ENCODE assay signal across 1 cellular context in the genomic region with DNA sequence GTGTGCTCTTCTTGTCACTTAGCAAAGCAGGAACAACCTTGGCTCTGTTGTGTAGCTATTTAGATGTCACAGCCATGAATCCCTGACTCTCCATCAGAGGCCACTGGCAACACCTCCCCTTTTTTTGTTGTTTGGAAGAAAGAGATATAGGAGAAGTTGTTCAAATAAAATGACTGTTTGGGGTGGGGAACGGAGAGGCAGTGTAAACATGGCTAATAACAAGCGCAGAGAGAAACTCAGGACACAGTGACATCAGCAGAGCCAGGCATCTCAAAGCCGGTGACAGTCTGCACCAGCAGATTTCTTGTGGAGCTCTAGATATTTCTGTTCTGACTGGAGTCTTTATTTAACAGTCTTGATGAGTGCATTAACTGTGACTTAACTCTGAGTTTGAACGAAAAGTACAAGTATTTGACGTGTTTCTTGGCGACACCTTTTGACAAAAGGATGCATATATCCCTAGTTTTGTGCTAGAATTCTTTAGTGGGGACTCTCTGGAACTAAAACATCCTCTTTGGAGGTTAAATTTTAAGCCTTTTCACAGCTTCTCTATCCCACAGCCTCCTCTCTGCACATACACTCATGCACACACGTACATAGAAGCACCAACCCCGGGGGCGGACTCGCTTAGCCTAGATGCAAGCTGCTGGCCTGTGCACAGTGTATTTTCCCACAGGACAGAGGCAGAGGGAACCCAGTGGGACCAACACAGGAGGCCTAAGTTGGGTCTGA.
TF ChIP-seq lines count a peak whose summit lies in the region.

No MANE protein-coding gene starts in this region.

TF ChIP-seq in GM23338, 12 proteins besides CTCF, POLR2A, EP300 and RAD21 (continued from another document):
- TF ChIP-seq, protein P1, sequence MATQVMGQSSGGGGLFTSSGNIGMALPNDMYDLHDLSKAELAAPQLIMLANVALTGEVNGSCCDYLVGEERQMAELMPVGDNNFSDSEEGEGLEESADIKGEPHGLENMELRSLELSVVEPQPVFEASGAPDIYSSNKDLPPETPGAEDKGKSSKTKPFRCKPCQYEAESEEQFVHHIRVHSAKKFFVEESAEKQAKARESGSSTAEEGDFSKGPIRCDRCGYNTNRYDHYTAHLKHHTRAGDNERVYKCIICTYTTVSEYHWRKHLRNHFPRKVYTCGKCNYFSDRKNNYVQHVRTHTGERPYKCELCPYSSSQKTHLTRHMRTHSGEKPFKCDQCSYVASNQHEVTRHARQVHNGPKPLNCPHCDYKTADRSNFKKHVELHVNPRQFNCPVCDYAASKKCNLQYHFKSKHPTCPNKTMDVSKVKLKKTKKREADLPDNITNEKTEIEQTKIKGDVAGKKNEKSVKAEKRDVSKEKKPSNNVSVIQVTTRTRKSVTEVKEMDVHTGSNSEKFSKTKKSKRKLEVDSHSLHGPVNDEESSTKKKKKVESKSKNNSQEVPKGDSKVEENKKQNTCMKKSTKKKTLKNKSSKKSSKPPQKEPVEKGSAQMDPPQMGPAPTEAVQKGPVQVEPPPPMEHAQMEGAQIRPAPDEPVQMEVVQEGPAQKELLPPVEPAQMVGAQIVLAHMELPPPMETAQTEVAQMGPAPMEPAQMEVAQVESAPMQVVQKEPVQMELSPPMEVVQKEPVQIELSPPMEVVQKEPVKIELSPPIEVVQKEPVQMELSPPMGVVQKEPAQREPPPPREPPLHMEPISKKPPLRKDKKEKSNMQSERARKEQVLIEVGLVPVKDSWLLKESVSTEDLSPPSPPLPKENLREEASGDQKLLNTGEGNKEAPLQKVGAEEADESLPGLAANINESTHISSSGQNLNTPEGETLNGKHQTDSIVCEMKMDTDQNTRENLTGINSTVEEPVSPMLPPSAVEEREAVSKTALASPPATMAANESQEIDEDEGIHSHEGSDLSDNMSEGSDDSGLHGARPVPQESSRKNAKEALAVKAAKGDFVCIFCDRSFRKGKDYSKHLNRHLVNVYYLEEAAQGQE (IDR thresholded peaks at IDR 0.05; ENCODE audit: unreplicated experiment) = no peak
- TF ChIP-seq NANOG (IDR thresholded peaks at IDR 0.05; ENCODE audit: borderline replicate concordance) = no peak
TF ChIP-seq in GM23338: peak in this region for 0.
